ENCODE assay signal across 9 cellular contexts in the genomic region with DNA sequence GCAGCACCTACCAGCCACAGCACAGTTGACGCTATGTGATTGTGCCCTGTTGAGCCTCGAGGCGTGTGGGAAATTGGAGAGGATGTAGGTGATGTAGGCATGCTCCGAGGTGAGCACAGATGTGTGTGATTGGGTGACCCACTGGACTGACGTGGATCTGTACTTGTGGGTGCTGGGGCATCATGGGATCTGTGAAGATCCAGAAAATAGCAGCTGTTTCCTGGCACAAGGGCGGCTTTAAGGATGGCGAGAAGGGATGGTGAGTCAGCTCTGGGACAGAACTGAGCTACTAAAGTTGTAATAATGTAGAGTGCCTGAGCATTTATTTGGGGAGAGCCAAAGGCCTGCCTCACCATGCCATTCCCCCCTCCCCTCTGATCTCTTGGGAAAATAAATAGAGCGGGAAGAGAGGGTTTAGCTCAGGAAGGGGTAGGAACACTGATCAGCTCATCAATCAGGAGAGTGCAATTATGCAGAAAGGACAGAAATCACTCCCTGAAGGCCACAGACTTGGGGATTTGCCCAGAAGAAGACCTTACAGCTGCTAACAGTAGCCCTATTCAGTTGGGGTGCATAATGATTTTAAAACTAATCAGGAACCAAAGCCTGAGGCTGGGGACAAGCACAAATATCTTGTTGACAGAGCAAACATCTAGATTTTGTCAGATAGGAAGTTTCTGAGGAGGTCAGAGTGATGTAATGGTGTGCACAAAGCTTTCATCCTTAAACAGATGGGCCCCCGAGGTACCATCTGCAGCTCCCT. TPM values are rescaled to one million over a fixed set of nuclear protein-coding genes. Genes with fewer than 3 reads are reported as not detected.
A peak's percentile ranks its signal among the peaks of the same experiment; 100 is the strongest.
DNase-seq lines count a peak whose midpoint lies in the region; ATAC-seq, FAIRE-seq and TF ChIP-seq lines count a peak whose summit lies in the region.
"Had no signal": no experiment of that assay in that cellular context is flagged by ENCODE, and none has a peak within 500 bp of the region (broad histone marks: within the 10 kb centered on the region; RNA-seq: fewer than 3 reads in every experiment).

No MANE protein-coding gene starts in this region.

- no peak overlapping the region for H3K4me3 ChIP-seq in small intestine (ENCODE audit: low read depth in 1 of 2, low read length in 2 of 2)

- DNase-seq in C1 segment of cervical spinal cord (lab: John Stamatoyannopoulos, UW) (peak in 10 of 14 donors; percentile 21 to 85 (median 60)), NCI-H524 (lab: John Stamatoyannopoulos, UW) (peak; percentile 51 to 64), endothelial cell (ENCODE audit: low spot score) (no peak), nucleus accumbens (lab: John Stamatoyannopoulos, UW) (peak in 33 of 56 donors; percentile 3 to 75 (median 34)), GM13977 (ENCODE audit: low spot score) (no peak), small intestine (no peak)
- DNase-seq in CD4-positive, alpha-beta T cell = no peak

- H3K4me1 ChIP-seq in small intestine (ENCODE audit: control insufficient read depth in 2 of 2, insufficient read depth in 1 of 2, low read depth in 1 of 2, low read length in 1 of 2) = peaks cover 0 to 2% of the 10 kb centered on the region in 2 donors

- peaks cover 12% of the 10 kb centered on the region for H3K36me3 Mint-ChIP-seq in endothelial cell (ENCODE audit: low read depth, unreplicated experiment)
- H3K36me3 Mint-ChIP-seq in CD4-positive, alpha-beta T cell (ENCODE audit: low read depth) = no peaks in the 10 kb centered on the region

- CTCF ChIA-PET in CD4-positive, alpha-beta T cell (lab: Charles Lee) = no interaction called here

- POLR2A ChIA-PET in CD4-positive, alpha-beta T cell (lab: Charles Lee) = interaction anchor here (0.7 kb wide), 1 partner anchor 29 kb away, joined by 3 read pairs; no protein-coding TSS in a partner anchor

- TF ChIP-seq CTCF in endothelial cell (IDR thresholded peaks at IDR 0.05; ENCODE audit: unreplicated experiment) (no peak), GM13977 (IDR thresholded peaks at IDR 0.05; ENCODE audit: extremely low read depth, insufficient read depth, missing control alignments) (no peak)
- TF ChIP-seq CTCF in CD4-positive, alpha-beta T cell (IDR thresholded peaks at IDR 0.05) = no peak

- no peaks in the 10 kb centered on the region for H3K9me3 ChIP-seq in CD4-positive, alpha-beta T cell (ENCODE audit: control insufficient read depth, low read length)
- H3K9me3 ChIP-seq in small intestine (ENCODE audit: control insufficient read depth, low read depth) = no peaks in the 10 kb centered on the region

- peaks cover 32% of the 10 kb centered on the region for H3K4me1 Mint-ChIP-seq in endothelial cell (ENCODE audit: unreplicated experiment)
- peaks cover 4% of the 10 kb centered on the region for H3K4me1 Mint-ChIP-seq in CD4-positive, alpha-beta T cell (ENCODE audit: low read depth)

- FAIRE-seq in small intestine (lab: Jason Lieb, UNC) = no peak
- FAIRE-seq: bronchial epithelial cell had no signal

- H3K9me3 Mint-ChIP-seq in endothelial cell (ENCODE audit: unreplicated experiment) = no peaks in the 10 kb centered on the region
- no peaks in the 10 kb centered on the region for H3K9me3 Mint-ChIP-seq in CD4-positive, alpha-beta T cell

- H3K27ac Mint-ChIP-seq in endothelial cell (ENCODE audit: unreplicated experiment) = peak overlapping the region; percentile 83
- no peak overlapping the region for H3K27ac Mint-ChIP-seq in CD4-positive, alpha-beta T cell

- H3K27me3 Mint-ChIP-seq in endothelial cell (ENCODE audit: unreplicated experiment) = peaks cover 4% of the 10 kb centered on the region
- H3K27me3 Mint-ChIP-seq in CD4-positive, alpha-beta T cell = peaks cover 4% of the 10 kb centered on the region

- no peaks in the 10 kb centered on the region for H3K27me3 ChIP-seq in CD4-positive, alpha-beta T cell (ENCODE audit: control insufficient read depth, insufficient read depth, low read length)
- no peaks in the 10 kb centered on the region for H3K27me3 ChIP-seq in small intestine (ENCODE audit: control insufficient read depth in 2 of 2, insufficient read depth in 2 of 2, low read length in 2 of 2)

- in situ Hi-C loops in GM13977 (cut with MboI; ENCODE audit: low pct_unique_long_range_greater_than_20kb, low sequenced_read_pairs, unreplicated experiment) = no loop called here

- no peaks in the 10 kb centered on the region for H3K36me3 ChIP-seq in small intestine (ENCODE audit: control insufficient read depth in 2 of 2, insufficient read depth in 2 of 2, low read length in 2 of 2)

- no peak overlapping the region for H3K4me3 Mint-ChIP-seq in endothelial cell (ENCODE audit: unreplicated experiment)
- H3K4me3 Mint-ChIP-seq in CD4-positive, alpha-beta T cell = no peak overlapping the region

- ATAC-seq in CD4-positive, alpha-beta T cell (ENCODE audit: poor library complexity) = no peak
- no peak for ATAC-seq in GM19324 (IDR thresholded peaks at IDR 0.05; ENCODE audit: low FRiP score, unreplicated experiment)

- intact Hi-C loops in CD4-positive, alpha-beta T cell (cut with DNase I, micrococcal nuclease) = no loop called here

- no peak overlapping the region for H3K27ac ChIP-seq in CD4-positive, alpha-beta T cell (ENCODE audit: low read depth, low read length)
- no peak overlapping the region for H3K27ac ChIP-seq in small intestine (ENCODE audit: low read depth in 1 of 2, low read length in 1 of 2)

- 75 to 87% (median 83%) methylated on average over 9 of the region's 9 CpGs for WGBS in small intestine, 3 donors

RNA-seq across cellular contexts. Expression of a gene that starts 30.2 kb away (rescaled TPM):
- 84.1 TPM for total RNA-seq in endothelial cell (ENCODE audit: unreplicated experiment)
- total RNA-seq in CD4-positive, alpha-beta T cell = under 1 TPM; 0.41 to 0.47 TPM
- polyA plus RNA-seq in small intestine = 1 to 10 TPM; 7.4 to 8.9 (median 8.6) TPM

Comparison
In these comparisons a context has a peak if more than half of its experiments do, and no peak if none do; other contexts are left out.
1. DNase-seq: peak in C1 segment of cervical spinal cord (10 of 14), NCI-H524 (2 of 2) and nucleus accumbens (33 of 56); none in endothelial cell (single experiment), GM13977 (single experiment), CD4-positive, alpha-beta T cell (0 of 10) and small intestine (single experiment).
2. RNA of a gene that starts 30.2 kb away (total RNA-seq): 84.1 TPM in endothelial cell (single experiment); 0.41 to 0.47 TPM in CD4-positive, alpha-beta T cell; every median in the first group is over 10 times any median in the second.